Comparison of ENCODE assay signal across 11 cellular contexts in the genomic region with DNA sequence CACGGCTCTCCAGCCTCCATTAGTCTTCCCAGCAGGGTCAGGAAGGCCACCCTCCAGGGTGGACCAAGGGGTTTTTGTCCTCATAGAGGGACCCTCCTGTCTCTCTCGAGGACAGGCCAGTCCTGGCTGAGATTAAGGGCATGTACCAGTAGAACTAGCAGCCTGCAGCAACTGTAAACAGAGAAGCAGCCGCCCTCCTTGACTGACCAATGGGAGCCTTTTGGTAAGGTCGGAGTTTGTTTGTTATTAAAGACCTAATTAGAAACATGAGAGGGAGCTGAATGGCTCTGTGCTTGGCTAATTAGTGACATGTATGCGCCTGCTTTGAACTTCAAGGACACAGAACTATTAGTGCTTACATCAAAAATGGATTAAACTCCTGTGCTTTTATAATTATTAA.
A peak's percentile ranks its signal among the peaks of the same experiment; 100 is the strongest.
DNase-seq lines count a peak whose midpoint lies in the region; ATAC-seq and TF ChIP-seq lines count a peak whose summit lies in the region.
"Had no signal": no experiment of that assay in that cellular context is flagged by ENCODE, and none has a peak within 500 bp of the region (broad histone marks: within the 10 kb centered on the region; RNA-seq: fewer than 3 reads in every experiment).

No MANE protein-coding gene starts in this region.

- H3K9me3 ChIP-seq in endodermal cell (ENCODE audit: control insufficient read depth, low read length) (no peaks in the 10 kb centered on the region), WERI-Rb-1 (ENCODE audit: severe bottlenecking) (no peaks in the 10 kb centered on the region)
- H3K9me3 ChIP-seq: right lobe of liver had no signal

- peaks cover 6% of the 10 kb centered on the region for H3K4me1 ChIP-seq in endodermal cell (ENCODE audit: control insufficient read depth, insufficient read depth, low read length)
- H3K4me1 ChIP-seq: right lobe of liver had no signal

- H3K36me3 ChIP-seq in endodermal cell (ENCODE audit: control insufficient read depth, insufficient read depth, low read length) (peaks cover 9% of the 10 kb centered on the region), WERI-Rb-1 (peaks cover 34% of the 10 kb centered on the region)
- H3K36me3 ChIP-seq: right lobe of liver had no signal

- H3K27me3 ChIP-seq in endodermal cell (ENCODE audit: control insufficient read depth, insufficient read depth, low read length, poor library complexity, severe bottlenecking) (no peaks in the 10 kb centered on the region), WERI-Rb-1 (ENCODE audit: insufficient read depth, low read depth, severe bottlenecking) (no peaks in the 10 kb centered on the region)
- H3K27me3 ChIP-seq: right lobe of liver had no signal

- H3K36me3 Mint-ChIP-seq in endodermal cell (ENCODE audit: low read depth) = peaks cover 23% of the 10 kb centered on the region
- peaks cover 6% of the 10 kb centered on the region for H3K36me3 Mint-ChIP-seq in stimulated activated effector memory CD8-positive, alpha-beta T cell treated with anti-CD3 and anti-CD28 coated beads, Interleukin-12 subunit alpha, Interleukin-12 subunit beta, amount 100 ng/mL, for 72 hours

- TF ChIP-seq CTCF in endodermal cell (conservative IDR thresholded peaks at IDR 0.05) (no peak), WERI-Rb-1 (IDR thresholded peaks at IDR 0.05; ENCODE audit: low read depth, low read length) (no peak)

- 57 to 75% methylated on average over 1 to 5 of the region's 5 CpGs for WGBS in endodermal cell (ENCODE audit: insufficient coverage in 1 of 2, insufficient read length in 1 of 2), 2 experiments

- H3K4me3 Mint-ChIP-seq in endodermal cell = no peak overlapping the region
- H3K4me3 Mint-ChIP-seq in stimulated activated effector memory CD8-positive, alpha-beta T cell treated with anti-CD3 and anti-CD28 coated beads, Interleukin-12 subunit alpha, Interleukin-12 subunit beta, amount 100 ng/mL, for 72 hours = no peak overlapping the region

- ATAC-seq in stimulated activated effector memory CD8-positive, alpha-beta T cell treated with anti-CD3 and anti-CD28 coated beads, Interleukin-12 subunit alpha, Interleukin-12 subunit beta, amount 100 ng/mL, for 72 hours = no peak
- no peak for ATAC-seq in GM19455 (IDR thresholded peaks at IDR 0.05; ENCODE audit: unreplicated experiment)
- ATAC-seq: left lobe of liver had no signal

- peak overlapping the region; percentile 29 for H3K27ac Mint-ChIP-seq in endodermal cell
- H3K27ac Mint-ChIP-seq in stimulated activated effector memory CD8-positive, alpha-beta T cell treated with anti-CD3 and anti-CD28 coated beads, Interleukin-12 subunit alpha, Interleukin-12 subunit beta, amount 100 ng/mL, for 72 hours = peak overlapping the region; percentile 86

- peaks cover 36% of the 10 kb centered on the region for H3K4me1 Mint-ChIP-seq in endodermal cell
- peaks cover 24% of the 10 kb centered on the region for H3K4me1 Mint-ChIP-seq in stimulated activated effector memory CD8-positive, alpha-beta T cell treated with anti-CD3 and anti-CD28 coated beads, Interleukin-12 subunit alpha, Interleukin-12 subunit beta, amount 100 ng/mL, for 72 hours

- DNase-seq in DMS 273 (lab: John Stamatoyannopoulos, UW; ENCODE audit: unreplicated experiment) (peak; percentile 22), DMS 273 treated with DMSO at 0.1 percent for 48 hours (lab: John Stamatoyannopoulos, UW) (no peak), NCI-H510A treated with DMSO at 0.1 percent for 48 hours (lab: John Stamatoyannopoulos, UW) (peak; percentile 36), endodermal cell (peak; percentile 70), WERI-Rb-1 (no peak), foreskin melanocyte (no peak)
- DNase-seq in stimulated activated effector memory CD8-positive, alpha-beta T cell treated with anti-CD3 and anti-CD28 coated beads, Interleukin-12 subunit alpha, Interleukin-12 subunit beta, amount 100 ng/mL, for 72 hours (ENCODE audit: low spot score in 2 of 2) = no peak
- DNase-seq: NCI-H345 had no signal

- H3K27me3 Mint-ChIP-seq in endodermal cell (ENCODE audit: insufficient read depth) = no peaks in the 10 kb centered on the region

- no peaks in the 10 kb centered on the region for H3K9me3 Mint-ChIP-seq in endodermal cell
- no peaks in the 10 kb centered on the region for H3K9me3 Mint-ChIP-seq in stimulated activated effector memory CD8-positive, alpha-beta T cell treated with anti-CD3 and anti-CD28 coated beads, Interleukin-12 subunit alpha, Interleukin-12 subunit beta, amount 100 ng/mL, for 72 hours

- H3K27ac ChIP-seq in endodermal cell (ENCODE audit: low read depth, low read length) (no peak overlapping the region), WERI-Rb-1 (no peak overlapping the region)

- no peak overlapping the region for H3K9ac ChIP-seq in endodermal cell (ENCODE audit: extremely low read depth, low read length, poor library complexity, severe bottlenecking)

- H3K4me3 ChIP-seq in endodermal cell (ENCODE audit: low read length) (no peak overlapping the region), WERI-Rb-1 (ENCODE audit: low read depth, low read length) (no peak overlapping the region)
- H3K4me3 ChIP-seq: right lobe of liver had no signal

Comparison
In these comparisons a context has a peak if more than half of its experiments do, and no peak if none do; other contexts are left out.
1. DNase-seq: peak in DMS 273 (single experiment), NCI-H510A treated with DMSO at 0.1 percent for 48 hours (single experiment) and endodermal cell (single experiment); none in DMS 273 treated with DMSO at 0.1 percent for 48 hours (single experiment), stimulated activated effector memory CD8-positive, alpha-beta T cell treated with anti-CD3 and anti-CD28 coated beads, Interleukin-12 subunit alpha, Interleukin-12 subunit beta, amount 100 ng/mL, for 72 hours (0 of 2), WERI-Rb-1 (single experiment) and foreskin melanocyte (single experiment).